In the genomic region with DNA sequence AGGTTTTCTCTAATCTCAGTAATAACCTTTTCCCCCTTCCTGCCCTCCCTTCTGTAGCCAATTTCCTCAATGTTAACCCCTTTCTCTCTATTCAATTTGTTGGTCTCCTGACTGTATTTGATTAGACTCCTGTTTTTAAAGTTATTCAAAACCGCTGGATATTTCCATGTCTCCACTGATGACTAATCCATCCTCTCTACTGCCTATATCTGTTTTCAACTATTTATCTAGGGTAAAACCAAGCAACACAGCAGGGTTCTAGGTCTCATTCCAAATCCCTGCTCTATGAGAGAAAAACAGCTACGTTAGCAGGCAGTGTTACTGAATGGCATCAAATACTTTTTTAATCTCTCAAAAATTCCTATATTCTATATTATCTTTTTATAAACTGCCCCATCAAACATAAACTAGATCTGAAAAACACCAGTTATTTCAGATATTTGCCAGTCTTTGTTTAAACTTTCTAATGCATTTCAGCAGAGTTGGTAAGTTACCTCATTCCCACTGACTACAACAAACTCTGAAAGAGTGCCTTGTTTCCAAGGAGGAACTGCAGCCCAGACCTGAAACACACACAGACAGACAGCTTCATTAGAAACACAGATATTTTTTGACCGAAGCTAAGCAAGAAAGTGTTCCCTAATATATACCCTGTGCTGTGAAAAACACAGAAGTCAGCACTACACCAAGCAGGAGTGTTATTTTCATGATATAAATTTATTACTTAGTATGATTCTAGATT, we compare ENCODE assay signal across 21 cellular contexts. TPM values are rescaled to one million over a fixed set of nuclear protein-coding genes. Genes with fewer than 3 reads are reported as not detected.
DNase-seq lines count a peak whose midpoint lies in the region; ATAC-seq and TF ChIP-seq lines count a peak whose summit lies in the region.
"Had no signal": no experiment of that assay in that cellular context is flagged by ENCODE, and none has a peak within 500 bp of the region (broad histone marks: within the 10 kb centered on the region; RNA-seq: fewer than 3 reads in every experiment).

No MANE protein-coding gene starts in this region.

- H3K9me3 Mint-ChIP-seq in chondrocyte (ENCODE audit: low read depth): no peaks in the 10 kb centered on the region
- peaks cover 7% of the 10 kb centered on the region for H3K9me3 Mint-ChIP-seq in activated T-helper 2 cell treated with anti-CD3 and anti-CD28 coated beads, Interferon-gamma antibody, Interleukin-2, Interleukin-4, amounts not matched to agents 10 μg/mL and 5 μg/mL and 100 μg/mL, durations not matched to agents 14 hours and 24 hours and 36 hours

- DNase-seq in EH (ENCODE audit: low read depth): peak; percentile 17
- peak; percentile 42 for DNase-seq in LHCN-M2 (ENCODE audit: low read depth)
- DNase-seq in chondrocyte (ENCODE audit: low spot score): no peak
- DNase-seq in myocyte (ENCODE audit: low read depth): peak; percentile 11
- no peak for DNase-seq in activated T-helper 2 cell treated with anti-CD3 and anti-CD28 coated beads, Interferon-gamma antibody, Interleukin-2, Interleukin-4, amounts not matched to agents 10 μg/mL and 5 μg/mL and 100 μg/mL, durations not matched to agents 14 hours and 24 hours and 36 hours (ENCODE audit: low spot score)
- no peak for DNase-seq in DMS 273 (lab: John Stamatoyannopoulos, UW; ENCODE audit: unreplicated experiment)
- DNase-seq in NK-92 treated with Interleukin-12 subunit alpha and Interleukin-12 subunit beta, amount 100 ng/mL, for 24 hours (lab: John Stamatoyannopoulos, UW): no peak
- DNase-seq: activated CD4-positive, CD25-positive, alpha-beta regulatory T cell treated with anti-CD3 and anti-CD28 coated beads, Interleukin-2, amount 50 U/mL, for 72 hours; activated CD8-positive, alpha-beta memory T cell treated with anti-CD3 and anti-CD28 coated beads, Interleukin-2, amount 10 ng/mL, durations not matched to agents 7 days and 5 days; activated gamma-delta T cell; anterior cingulate cortex; dorsolateral prefrontal cortex; heart left ventricle; kidney; NCI-H2029 treated with DMSO at 0.1 percent for 48 hours; NCI-H510A treated with DMSO at 0.1 percent for 48 hours; right cardiac atrium; SHP77; uterus had no signal

- peaks cover 13% of the 10 kb centered on the region for H3K4me1 Mint-ChIP-seq in chondrocyte (ENCODE audit: low read depth)
- H3K4me1 Mint-ChIP-seq in activated T-helper 2 cell treated with anti-CD3 and anti-CD28 coated beads, Interferon-gamma antibody, Interleukin-2, Interleukin-4, amounts not matched to agents 10 μg/mL and 5 μg/mL and 100 μg/mL, durations not matched to agents 14 hours and 24 hours and 36 hours (ENCODE audit: low read depth): peaks cover 36% of the 10 kb centered on the region

- H3K27ac Mint-ChIP-seq in chondrocyte (ENCODE audit: unreplicated experiment): peak overlapping the region; percentile 72
- no peak overlapping the region for H3K27ac Mint-ChIP-seq in activated T-helper 2 cell treated with anti-CD3 and anti-CD28 coated beads, Interferon-gamma antibody, Interleukin-2, Interleukin-4, amounts not matched to agents 10 μg/mL and 5 μg/mL and 100 μg/mL, durations not matched to agents 14 hours and 24 hours and 36 hours
- H3K27ac Mint-ChIP-seq: activated CD8-positive, alpha-beta memory T cell treated with anti-CD3 and anti-CD28 coated beads, Interleukin-2, amount 10 ng/mL, durations not matched to agents 7 days and 5 days; IgD-negative memory B cell had no signal

- no peak for ATAC-seq in GM21447 (IDR thresholded peaks at IDR 0.05; ENCODE audit: unreplicated experiment)
- ATAC-seq: activated CD8-positive, alpha-beta memory T cell treated with anti-CD3 and anti-CD28 coated beads, Interleukin-2, amount 10 ng/mL, durations not matched to agents 7 days and 5 days; heart left ventricle; right cardiac atrium had no signal

- H3K27me3 Mint-ChIP-seq in chondrocyte (ENCODE audit: low read depth): no peaks in the 10 kb centered on the region
- H3K27me3 Mint-ChIP-seq in activated T-helper 2 cell treated with anti-CD3 and anti-CD28 coated beads, Interferon-gamma antibody, Interleukin-2, Interleukin-4, amounts not matched to agents 10 μg/mL and 5 μg/mL and 100 μg/mL, durations not matched to agents 14 hours and 24 hours and 36 hours (ENCODE audit: low read depth): no peaks in the 10 kb centered on the region
- H3K27me3 Mint-ChIP-seq: activated CD8-positive, alpha-beta memory T cell treated with anti-CD3 and anti-CD28 coated beads, Interleukin-2, amount 10 ng/mL, durations not matched to agents 7 days and 5 days; IgD-negative memory B cell had no signal

- TF ChIP-seq CTCF in chondrocyte (IDR thresholded peaks at IDR 0.05): no peak

- intact Hi-C loops in activated T-helper 2 cell treated with anti-CD3 and anti-CD28 coated beads, Interferon-gamma antibody, Interleukin-2, Interleukin-4, amounts not matched to agents 10 μg/mL and 5 μg/mL and 100 μg/mL, durations not matched to agents 14 hours and 24 hours and 36 hours (cut with micrococcal nuclease): no loop called here

- H3K4me3 Mint-ChIP-seq in chondrocyte (ENCODE audit: unreplicated experiment): no peak overlapping the region
- no peak overlapping the region for H3K4me3 Mint-ChIP-seq in activated T-helper 2 cell treated with anti-CD3 and anti-CD28 coated beads, Interferon-gamma antibody, Interleukin-2, Interleukin-4, amounts not matched to agents 10 μg/mL and 5 μg/mL and 100 μg/mL, durations not matched to agents 14 hours and 24 hours and 36 hours (ENCODE audit: low read depth)
- H3K4me3 Mint-ChIP-seq: activated CD8-positive, alpha-beta memory T cell treated with anti-CD3 and anti-CD28 coated beads, Interleukin-2, amount 10 ng/mL, durations not matched to agents 7 days and 5 days had no signal

- H3K36me3 Mint-ChIP-seq in chondrocyte (ENCODE audit: low read depth): peaks cover 4% of the 10 kb centered on the region
- peaks cover 34% of the 10 kb centered on the region for H3K36me3 Mint-ChIP-seq in activated T-helper 2 cell treated with anti-CD3 and anti-CD28 coated beads, Interferon-gamma antibody, Interleukin-2, Interleukin-4, amounts not matched to agents 10 μg/mL and 5 μg/mL and 100 μg/mL, durations not matched to agents 14 hours and 24 hours and 36 hours (ENCODE audit: low read depth)

RNA-seq across cellular contexts. Expression of a gene that starts 8.2 kb away (rescaled TPM):
- 9.5 and 10.8 TPM in 2 replicates for total RNA-seq in LHCN-M2 (2014; rRNA removed)
- polyA plus RNA-seq in LHCN-M2 (2012): 7.6 TPM
- 3.5 to 6.0 TPM (median 3.7 TPM) in 3 replicates for total RNA-seq in chondrocyte
- 13.5 and 13.6 TPM in 2 replicates for total RNA-seq in myocyte
- polyA plus RNA-seq in myocyte (2012): 8.5 TPM
- 6.4 and 7.9 TPM in 2 replicates for total RNA-seq in activated T-helper 2 cell treated with anti-CD3 and anti-CD28 coated beads, Interferon-gamma antibody, Interleukin-2, Interleukin-4, amounts not matched to agents 10 μg/mL and 5 μg/mL and 100 μg/mL, durations not matched to agents 14 hours and 24 hours and 36 hours

RNA-seq across cellular contexts. Expression of a gene that starts 8.3 kb away (rescaled TPM):
- total RNA-seq in LHCN-M2 (2014; rRNA removed) (10.1 and 11.0 TPM in 2 replicates), chondrocyte (8.6 to 12.5 TPM (median 9.7 TPM) in 3 replicates), myocyte (13.1 and 13.4 TPM in 2 replicates)
- polyA plus RNA-seq in LHCN-M2 (2012): 4.0 TPM
- 6.0 TPM for polyA plus RNA-seq in myocyte (2012)
- total RNA-seq in activated T-helper 2 cell treated with anti-CD3 and anti-CD28 coated beads, Interferon-gamma antibody, Interleukin-2, Interleukin-4, amounts not matched to agents 10 μg/mL and 5 μg/mL and 100 μg/mL, durations not matched to agents 14 hours and 24 hours and 36 hours: 18.9 and 21.8 TPM in 2 replicates

Comparison
In these comparisons a context has a peak if more than half of its experiments do, and no peak if none do; other contexts are left out.
1. DNase-seq: peak in EH (single experiment), LHCN-M2 (single experiment) and myocyte (single experiment); none in chondrocyte (single experiment), activated T-helper 2 cell treated with anti-CD3 and anti-CD28 coated beads, Interferon-gamma antibody, Interleukin-2, Interleukin-4, amounts not matched to agents 10 μg/mL and 5 μg/mL and 100 μg/mL, durations not matched to agents 14 hours and 24 hours and 36 hours (single experiment), DMS 273 (single experiment) and NK-92 treated with Interleukin-12 subunit alpha and Interleukin-12 subunit beta, amount 100 ng/mL, for 24 hours (single experiment).